8 cellular contexts compared by ENCODE assay signal in genomic region chr20:21303061-21303871, GRCh38. TPM values are rescaled to one million over a fixed set of nuclear protein-coding genes. Genes with fewer than 3 reads are reported as not detected.
DNase-seq lines count a peak whose midpoint lies in the region; ATAC-seq and TF ChIP-seq lines count a peak whose summit lies in the region.

XRN2 (plus strand) TSS chr20:21303331; CDS start chr20:21303399, 68 bp downstream.

- peak within 1 kb of the TSS; percentile 76 to 90 for H3K4me3 ChIP-seq in left lung

- intact Hi-C loops in left lung (cut with DNase I) = no loop called here

- no peaks in the 10 kb centered on the region for H3K27me3 ChIP-seq in left lung

- peaks cover 0 to 12% of the 10 kb centered on the region in 2 donors for H3K36me3 ChIP-seq in left lung

- ATAC-seq in GM19351 (IDR thresholded peaks at IDR 0.05; ENCODE audit: unreplicated experiment) = peak; percentile 90
- peak; percentile 85 for ATAC-seq in HG03521 (IDR thresholded peaks at IDR 0.05; ENCODE audit: unreplicated experiment)
- peak; percentile 97 for ATAC-seq in left lung

- H3K9me3 ChIP-seq in left lung = no peaks in the 10 kb centered on the region

- DNase-seq in C1 segment of cervical spinal cord (lab: John Stamatoyannopoulos, UW) = peak; percentile 64 to 97 (median 91)
- DNase-seq in NCI-H69 (lab: John Stamatoyannopoulos, UW) = peak; percentile 99
- DNase-seq in activated CD4-positive, alpha-beta T cell treated with anti-CD3 and anti-CD28 coated beads, Interleukin-2, amount 50 U/mL, for 1 hour = peak; percentile 94
- peak; percentile 90 for DNase-seq in dedifferentiated amniotic fluid mesenchymal stem cell (ENCODE audit: extremely low spot score)
- peak; percentile 96 to 98 for DNase-seq in left lung
- DNase-seq in stimulated activated CD4-positive, alpha-beta T cell treated with anti-CD3 and anti-CD28 coated beads, Interleukin-2, amount 100 ng/mL, for 48 hours = peak; percentile 96 to 97

- H3K4me1 ChIP-seq in left lung = peaks cover 9 to 45% of the 10 kb centered on the region in 2 donors

- peak within 1 kb of the TSS; percentile 97 to 98 for H3K27ac ChIP-seq in left lung

- no peak for TF ChIP-seq CTCF in left lung (IDR thresholded peaks at IDR 0.05)

RNA-seq across cellular contexts. Expression of gene XRN2, which starts in this region (rescaled TPM):
- 10 to 100 TPM; 45.9 to 59.9 TPM for total RNA-seq in left lung

Comparison
In these comparisons a context has a peak if more than half of its experiments do, and no peak if none do; other contexts are left out.
1. Peak in every context shown above with its lines: DNase-seq, ATAC-seq, H3K4me3 ChIP-seq and H3K27ac ChIP-seq.